In the genomic region with DNA sequence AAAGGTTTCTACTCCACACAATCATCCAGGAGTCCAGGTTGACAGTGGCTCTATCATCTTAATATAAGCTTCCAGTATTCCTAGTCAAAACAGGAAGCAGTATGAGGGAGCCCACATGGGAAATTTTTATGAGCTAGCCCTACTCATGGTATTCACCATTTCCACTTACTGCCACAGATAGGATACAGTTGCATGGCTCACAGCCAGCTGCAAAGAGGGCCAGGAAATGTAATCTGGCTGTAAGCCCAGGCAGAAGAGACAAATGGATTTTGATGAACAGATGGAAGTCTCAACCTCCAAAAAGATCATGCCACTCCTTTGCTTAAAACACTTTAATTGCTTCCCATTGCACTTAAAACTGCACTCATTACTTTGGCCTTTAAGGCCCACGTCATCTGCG, we compare ENCODE assay signal across 10 cellular contexts.
A peak's percentile ranks its signal among the peaks of the same experiment; 100 is the strongest.
DNase-seq lines count a peak whose midpoint lies in the region; ATAC-seq and TF ChIP-seq lines count a peak whose summit lies in the region.
"Had no signal": no experiment of that assay in that cellular context is flagged by ENCODE, and none has a peak within 500 bp of the region (broad histone marks: within the 10 kb centered on the region; RNA-seq: fewer than 3 reads in every experiment).

No MANE protein-coding gene starts in this region.

- no peaks in the 10 kb centered on the region for H4K20me1 ChIP-seq in neural progenitor cell (ENCODE audit: low read depth)

- H3K27ac ChIP-seq in neural progenitor cell = no peak overlapping the region

- no peaks in the 10 kb centered on the region for H3K36me3 Mint-ChIP-seq in nephron (ENCODE audit: low read depth)
- no peaks in the 10 kb centered on the region for H3K36me3 Mint-ChIP-seq in neural progenitor cell

- H3K4me1 ChIP-seq in neural progenitor cell = no peaks in the 10 kb centered on the region

- H3F3A ChIP-seq in neural progenitor cell (ENCODE audit: low read depth) = no peaks in the 10 kb centered on the region

- H3K27me3 ChIP-seq in neural progenitor cell = no peaks in the 10 kb centered on the region

- no peaks in the 10 kb centered on the region for H3K79me2 ChIP-seq in neural progenitor cell (ENCODE audit: low read depth)

- H3K9me3 Mint-ChIP-seq in nephron (no peaks in the 10 kb centered on the region), neural progenitor cell (no peaks in the 10 kb centered on the region)
- H3K9me3 Mint-ChIP-seq: activated naive CD4-positive, alpha-beta T cell treated with anti-CD3 and anti-CD28 coated beads for 36 hours had no signal

- no peaks in the 10 kb centered on the region for H3K36me3 ChIP-seq in neural progenitor cell

- DNase-seq in G401 (ENCODE audit: low spot score) (peak; percentile 80), NCI-H345 treated with DMSO at 0.1 percent for 48 hours (lab: John Stamatoyannopoulos, UW; ENCODE audit: unreplicated experiment) (peak; percentile 48), cerebellum (ENCODE audit: low spot score) (peak; percentile 60), SW 1271 (lab: John Stamatoyannopoulos, UW) (no peak), 8988T (no peak), neural progenitor cell (ENCODE audit: low spot score) (no peak)
- DNase-seq: activated naive CD4-positive, alpha-beta T cell treated with anti-CD3 and anti-CD28 coated beads for 36 hours; stimulated activated CD4-positive, alpha-beta T cell treated with anti-CD3 and anti-CD28 coated beads, Interleukin-4, amount 100 ng/mL, for 24 hours had no signal

- peaks cover 21% of the 10 kb centered on the region for H3K4me1 Mint-ChIP-seq in nephron
- H3K4me1 Mint-ChIP-seq in neural progenitor cell = no peaks in the 10 kb centered on the region

- ATAC-seq in HG02840 (IDR thresholded peaks at IDR 0.05; ENCODE audit: low FRiP score, unreplicated experiment) = no peak

- no peak overlapping the region for H3K4me3 Mint-ChIP-seq in nephron
- no peak overlapping the region for H3K4me3 Mint-ChIP-seq in neural progenitor cell
- H3K4me3 Mint-ChIP-seq: activated naive CD4-positive, alpha-beta T cell treated with anti-CD3 and anti-CD28 coated beads for 36 hours had no signal

- H2AFZ ChIP-seq in neural progenitor cell (replicated peaks) = no peak overlapping the region

- no peak overlapping the region for H3K4me3 ChIP-seq in neural progenitor cell

- in situ Hi-C loops in G401 (cut with HindIII; ENCODE audit: low sequenced_read_pairs) = no loop called here

- H3K9me3 ChIP-seq in neural progenitor cell (ENCODE audit: low read depth) = no peaks in the 10 kb centered on the region

- H3K27me3 Mint-ChIP-seq in nephron (ENCODE audit: low read depth) (no peaks in the 10 kb centered on the region), neural progenitor cell (ENCODE audit: insufficient read depth, low read depth) (no peaks in the 10 kb centered on the region)

- H3K4me2 ChIP-seq in neural progenitor cell = no peak overlapping the region

- H3K27ac Mint-ChIP-seq in nephron (peak overlapping the region; percentile 5 to 37 (median 34)), neural progenitor cell (no peak overlapping the region)
- H3K27ac Mint-ChIP-seq: activated naive CD4-positive, alpha-beta T cell treated with anti-CD3 and anti-CD28 coated beads for 36 hours had no signal

- TF ChIP-seq CTCF in nephron (IDR thresholded peaks at IDR 0.05; ENCODE audit: unreplicated experiment in 3 of 3) (no peak), neural progenitor cell (IDR thresholded peaks at IDR 0.05) (no peak)

- H3K9ac ChIP-seq in neural progenitor cell = no peak overlapping the region

Comparison
In these comparisons a context has a peak if more than half of its experiments do, and no peak if none do; other contexts are left out.
1. DNase-seq: peak in G401 (single experiment), NCI-H345 treated with DMSO at 0.1 percent for 48 hours (single experiment) and cerebellum (single experiment); none in SW 1271 (0 of 2), 8988T (single experiment) and neural progenitor cell (single experiment).